Comparison of ENCODE assay signal across 27 cellular contexts in the genomic region with DNA sequence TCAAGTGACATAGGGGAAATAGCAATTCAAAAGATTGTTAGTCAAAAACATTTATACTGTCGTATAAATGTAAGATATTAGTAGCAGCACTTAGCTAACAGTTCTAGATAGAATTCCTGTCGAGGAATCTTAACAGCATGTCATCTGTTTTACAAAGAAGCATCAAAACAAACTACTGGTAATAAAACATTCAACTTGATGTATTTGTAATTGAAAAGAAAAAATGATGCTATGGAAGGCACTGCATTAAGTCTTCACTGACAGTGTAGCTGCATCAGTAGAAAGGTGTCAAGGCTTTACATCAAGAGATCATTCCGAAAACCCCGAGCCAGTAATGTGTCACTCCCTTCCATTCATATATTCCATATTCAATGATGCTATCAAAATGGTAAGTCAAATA.
A peak's percentile ranks its signal among the peaks of the same experiment; 100 is the strongest.
DNase-seq lines count a peak whose midpoint lies in the region; TF ChIP-seq lines count a peak whose summit lies in the region.
"Had no signal": no experiment of that assay in that cellular context is flagged by ENCODE, and none has a peak within 500 bp of the region (broad histone marks: within the 10 kb centered on the region; RNA-seq: fewer than 3 reads in every experiment).

No MANE protein-coding gene starts in this region.

- H2AFZ ChIP-seq in neural cell (ENCODE audit: low read depth, low read length): no peak overlapping the region

- no peaks in the 10 kb centered on the region for H3K9me3 ChIP-seq in neural cell (ENCODE audit: low read length)
- H3K9me3 ChIP-seq: A549; BE2C; BLaER1; BLaER1 treated with 17β-estradiol and CSF1 and Interleukin-3, amounts not matched to agents 10 nM and 100 nM; Caco-2 had no signal

- H3K36me3 ChIP-seq in neural cell (ENCODE audit: insufficient read depth, low read length): no peaks in the 10 kb centered on the region
- H3K36me3 ChIP-seq: BE2C; BLaER1 treated with 17β-estradiol and CSF1 and Interleukin-3, amounts not matched to agents 10 nM and 100 nM had no signal

- no peaks in the 10 kb centered on the region for H3K79me2 ChIP-seq in neural cell (replicated peaks; ENCODE audit: insufficient read depth, low read length)

- no peaks in the 10 kb centered on the region for H4K20me1 ChIP-seq in neural cell (ENCODE audit: insufficient read depth)
- H4K20me1 ChIP-seq: BLaER1; BLaER1 treated with 17β-estradiol and CSF1 and Interleukin-3, amounts not matched to agents 10 nM and 100 nM had no signal

- H3K27me3 ChIP-seq in neural cell (ENCODE audit: insufficient read depth, low read depth, low read length): no peaks in the 10 kb centered on the region
- H3K27me3 ChIP-seq: BE2C; BLaER1; BLaER1 treated with 17β-estradiol and CSF1 and Interleukin-3, amounts not matched to agents 10 nM and 100 nM had no signal

- H3K27ac ChIP-seq in neural cell (ENCODE audit: low read length): no peak overlapping the region
- H3K27ac ChIP-seq: 22Rv1; A549; BLaER1; BLaER1 treated with 17β-estradiol and CSF1 and Interleukin-3, amounts not matched to agents 10 nM and 100 nM; C4-2B had no signal

- no peak for DNase-seq in iPS-NIHi11 (ENCODE audit: low spot score)
- DNase-seq: 8988T; ACHN; AML-193; BE2C; C1 segment of cervical spinal cord; Caco-2; Calu3; CD4-positive, alpha-beta memory T cell; CD4-positive, alpha-beta T cell; CD4-positive, CD25-positive, alpha-beta regulatory T cell; CD8-positive, alpha-beta memory T cell; CD8-positive, alpha-beta T cell; COR-L47; DMS 273 treated with DMSO at 0.1 percent for 48 hours; DMS153; DMS53; DMS79; DMS79 treated with DMSO at 0.1 percent for 48 hours; DND-41; EL had no signal

- H3K9ac ChIP-seq in neural cell (ENCODE audit: low read length): no peak overlapping the region
- H3K9ac ChIP-seq: BLaER1; BLaER1 treated with 17β-estradiol and CSF1 and Interleukin-3, amounts not matched to agents 10 nM and 100 nM had no signal

- TF ChIP-seq RAD21 in neural cell (conservative IDR thresholded peaks at IDR 0.05): no peak

- peak; percentile 97 for TF ChIP-seq EP300 in neural cell (conservative IDR thresholded peaks at IDR 0.05; ENCODE audit: poor library complexity, severe bottlenecking)

- no peak overlapping the region for H3K4me3 ChIP-seq in neural cell (ENCODE audit: low read length)
- H3K4me3 ChIP-seq: A549; BLaER1; BLaER1 treated with 17β-estradiol and CSF1 and Interleukin-3, amounts not matched to agents 10 nM and 100 nM had no signal

- H3K9me2 ChIP-seq in neural cell (ENCODE audit: insufficient read depth, low read length): no peaks in the 10 kb centered on the region

- no peak overlapping the region for H3K4me2 ChIP-seq in neural cell (ENCODE audit: low read length)
- H3K4me2 ChIP-seq: A549; BLaER1; BLaER1 treated with 17β-estradiol and CSF1 and Interleukin-3, amounts not matched to agents 10 nM and 100 nM had no signal

- H3F3A ChIP-seq in neural cell (ENCODE audit: insufficient read depth, low read length, poor library complexity, severe bottlenecking): no peaks in the 10 kb centered on the region

- no peak for TF ChIP-seq CTCF in neural cell (IDR thresholded peaks at IDR 0.05; ENCODE audit: poor library complexity, severe bottlenecking)

TF ChIP-seq in neural cell, 6 proteins besides CTCF, POLR2A, EP300 and RAD21:
- no peak for TF ChIP-seq SMC3 (conservative IDR thresholded peaks at IDR 0.05; ENCODE audit: poor library complexity)
- TF ChIP-seq, protein P1, sequence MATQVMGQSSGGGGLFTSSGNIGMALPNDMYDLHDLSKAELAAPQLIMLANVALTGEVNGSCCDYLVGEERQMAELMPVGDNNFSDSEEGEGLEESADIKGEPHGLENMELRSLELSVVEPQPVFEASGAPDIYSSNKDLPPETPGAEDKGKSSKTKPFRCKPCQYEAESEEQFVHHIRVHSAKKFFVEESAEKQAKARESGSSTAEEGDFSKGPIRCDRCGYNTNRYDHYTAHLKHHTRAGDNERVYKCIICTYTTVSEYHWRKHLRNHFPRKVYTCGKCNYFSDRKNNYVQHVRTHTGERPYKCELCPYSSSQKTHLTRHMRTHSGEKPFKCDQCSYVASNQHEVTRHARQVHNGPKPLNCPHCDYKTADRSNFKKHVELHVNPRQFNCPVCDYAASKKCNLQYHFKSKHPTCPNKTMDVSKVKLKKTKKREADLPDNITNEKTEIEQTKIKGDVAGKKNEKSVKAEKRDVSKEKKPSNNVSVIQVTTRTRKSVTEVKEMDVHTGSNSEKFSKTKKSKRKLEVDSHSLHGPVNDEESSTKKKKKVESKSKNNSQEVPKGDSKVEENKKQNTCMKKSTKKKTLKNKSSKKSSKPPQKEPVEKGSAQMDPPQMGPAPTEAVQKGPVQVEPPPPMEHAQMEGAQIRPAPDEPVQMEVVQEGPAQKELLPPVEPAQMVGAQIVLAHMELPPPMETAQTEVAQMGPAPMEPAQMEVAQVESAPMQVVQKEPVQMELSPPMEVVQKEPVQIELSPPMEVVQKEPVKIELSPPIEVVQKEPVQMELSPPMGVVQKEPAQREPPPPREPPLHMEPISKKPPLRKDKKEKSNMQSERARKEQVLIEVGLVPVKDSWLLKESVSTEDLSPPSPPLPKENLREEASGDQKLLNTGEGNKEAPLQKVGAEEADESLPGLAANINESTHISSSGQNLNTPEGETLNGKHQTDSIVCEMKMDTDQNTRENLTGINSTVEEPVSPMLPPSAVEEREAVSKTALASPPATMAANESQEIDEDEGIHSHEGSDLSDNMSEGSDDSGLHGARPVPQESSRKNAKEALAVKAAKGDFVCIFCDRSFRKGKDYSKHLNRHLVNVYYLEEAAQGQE (IDR thresholded peaks at IDR 0.05; ENCODE audit: borderline replicate concordance): peak; percentile 72
- TF ChIP-seq MXI1 (conservative IDR thresholded peaks at IDR 0.05; ENCODE audit: poor library complexity, severe bottlenecking): no peak
- TF ChIP-seq TAF1 (IDR thresholded peaks at IDR 0.05; ENCODE audit: low read depth): no peak
- TF ChIP-seq POLR2AphosphoS5 (IDR thresholded peaks at IDR 0.05): peak; percentile 81
- TF ChIP-seq EZH2 (IDR thresholded peaks at IDR 0.05; ENCODE audit: borderline replicate concordance, insufficient read depth, low read length, poor library complexity, severe bottlenecking): no peak
